In genomic region chr4:152727784-152728183, GRCh38 we compare ENCODE assay signal across 21 cellular contexts. TPM values are rescaled to one million over a fixed set of nuclear protein-coding genes. Genes with fewer than 3 reads are reported as not detected.
DNase-seq lines count a peak whose midpoint lies in the region; ATAC-seq lines count a peak whose summit lies in the region.
"Had no signal": no experiment of that assay in that cellular context is flagged by ENCODE, and none has a peak within 500 bp of the region (broad histone marks: within the 10 kb centered on the region; RNA-seq: fewer than 3 reads in every experiment).

No MANE protein-coding gene starts in this region.

- ATAC-seq in activated CD4-positive, alpha-beta T cell treated with anti-CD3 and anti-CD28 coated beads for 36 hours: no peak
- ATAC-seq: HepG2, Panc1, Right ventricle myocardium inferior had no signal

- no peaks in the 10 kb centered on the region for H3K27me3 ChIP-seq in BLaER1
- H3K27me3 ChIP-seq in Karpas-422 (ENCODE audit: low read length): no peaks in the 10 kb centered on the region; the same call in 1 of the 2 replicates
- H3K27me3 ChIP-seq: MG63 had no signal

- H3K27ac Mint-ChIP-seq in activated CD4-positive, alpha-beta T cell treated with anti-CD3 and anti-CD28 coated beads for 36 hours: no peak overlapping the region
- H3K27ac Mint-ChIP-seq: CD4-positive, alpha-beta T cell had no signal

- H4K20me1 ChIP-seq in BLaER1 (no peaks in the 10 kb centered on the region), Karpas-422 (ENCODE audit: insufficient read depth, low read depth, low read length) (peaks cover 33% of the 10 kb centered on the region; the same call in 1 of the 2 replicates)

- H3K4me2 ChIP-seq in BLaER1 (peak overlapping the region; percentile 63), Karpas-422 (ENCODE audit: low read depth, low read length, poor library complexity, severe bottlenecking) (peak overlapping the region; percentile 50)
- H3K4me2 ChIP-seq: KMS-11, SK-N-SH had no signal

- POLR2A ChIA-PET in activated CD4-positive, alpha-beta T cell treated with anti-CD3 and anti-CD28 coated beads for 36 hours (lab: Charles Lee): no interaction called here

- no peaks in the 10 kb centered on the region for H3K79me2 ChIP-seq in Karpas-422 (ENCODE audit: low read length)

- no peaks in the 10 kb centered on the region for H3K9me2 ChIP-seq in Karpas-422 (replicated peaks; ENCODE audit: insufficient read depth, low read length)
- H3K9me2 ChIP-seq: SK-N-SH had no signal

- 0 out of 2 replicates have a peak overlapping the region, but pooled peaks have one; percentile 14 for H3K27ac ChIP-seq in BLaER1
- no peak overlapping the region for H3K27ac ChIP-seq in Karpas-422 (ENCODE audit: low read length)
- H3K27ac ChIP-seq: KMS-11 had no signal

- H3K4me1 ChIP-seq in BLaER1 (peaks cover 32% of the 10 kb centered on the region), Karpas-422 (ENCODE audit: low read length) (peaks cover 19% of the 10 kb centered on the region)

- DNase-seq in Karpas-422 (peak; percentile 65), OCI-M1 (lab: John Stamatoyannopoulos, UW) (peak; percentile 57), medulla oblongata (ENCODE audit: extremely low spot score) (peak; percentile 12), NCI-H345 treated with DMSO at 0.1 percent for 48 hours (lab: John Stamatoyannopoulos, UW; ENCODE audit: unreplicated experiment) (no peak), anterior cingulate cortex (lab: John Stamatoyannopoulos, UW) (no peak)
- no peak for DNase-seq in activated CD4-positive, alpha-beta T cell treated with anti-CD3 and anti-CD28 coated beads for 36 hours
- DNase-seq: Calu3; CD4-positive, alpha-beta T cell; DMS53; H7; MG63; NCI-H1417 treated with DMSO at 0.1 percent for 48 hours; NCI-H2029; NCI-H2171; NCI-H446 treated with DMSO at 0.1 percent for 48 hours; SK-N-SH had no signal

- no peak overlapping the region for H3K4me3 Mint-ChIP-seq in activated CD4-positive, alpha-beta T cell treated with anti-CD3 and anti-CD28 coated beads for 36 hours
- H3K4me3 Mint-ChIP-seq: CD4-positive, alpha-beta T cell had no signal

- H3K9me3 Mint-ChIP-seq in activated CD4-positive, alpha-beta T cell treated with anti-CD3 and anti-CD28 coated beads for 36 hours (ENCODE audit: low read depth): no peaks in the 10 kb centered on the region
- H3K9me3 Mint-ChIP-seq: CD4-positive, alpha-beta T cell had no signal

- intact Hi-C loops in activated CD4-positive, alpha-beta T cell treated with anti-CD3 and anti-CD28 coated beads for 36 hours (cut with DNase I, micrococcal nuclease): no loop called here

- no peaks in the 10 kb centered on the region for H3K4me1 Mint-ChIP-seq in activated CD4-positive, alpha-beta T cell treated with anti-CD3 and anti-CD28 coated beads for 36 hours

- H3K4me3 ChIP-seq in BLaER1 (no peak overlapping the region), Karpas-422 (ENCODE audit: low read length) (0 out of 2 replicates have a peak overlapping the region, but pooled peaks have one; percentile 13)
- H3K4me3 ChIP-seq: MG63 had no signal

- CTCF ChIA-PET in activated CD4-positive, alpha-beta T cell treated with anti-CD3 and anti-CD28 coated beads for 36 hours (lab: Charles Lee): interaction anchor here (1.0 kb wide), 2 partner anchors 57 to 105 kb away, joined by 3 read pairs; no protein-coding TSS in a partner anchor

- no peaks in the 10 kb centered on the region for H3K36me3 Mint-ChIP-seq in activated CD4-positive, alpha-beta T cell treated with anti-CD3 and anti-CD28 coated beads for 36 hours (ENCODE audit: low read depth)

- H2AFZ ChIP-seq in Karpas-422 (ENCODE audit: low read length): no peak overlapping the region

- no peaks in the 10 kb centered on the region for H3K36me3 ChIP-seq in BLaER1
- H3K36me3 ChIP-seq in Karpas-422 (ENCODE audit: insufficient read depth, low read length): no peaks in the 10 kb centered on the region
- H3K36me3 ChIP-seq: MG63 had no signal

- H3K9me3 ChIP-seq in BLaER1: no peaks in the 10 kb centered on the region
- H3K9me3 ChIP-seq in Karpas-422 (ENCODE audit: low read length): no peaks in the 10 kb centered on the region
- H3K9me3 ChIP-seq: MG63, SK-N-SH had no signal

- peaks cover 3% of the 10 kb centered on the region for H3K27me3 Mint-ChIP-seq in activated CD4-positive, alpha-beta T cell treated with anti-CD3 and anti-CD28 coated beads for 36 hours

- H3K9ac ChIP-seq in BLaER1 (no peak overlapping the region), Karpas-422 (ENCODE audit: low read length) (no peak overlapping the region)
- H3K9ac ChIP-seq: KMS-11, SK-N-SH had no signal

RNA-seq across cellular contexts. Expression of gene TMEM154, which starts 48.0 kb away (rescaled TPM):
- 0.14 and 0.22 TPM in 2 replicates for total RNA-seq in Karpas-422 (2014; rRNA removed; shearing (Covaris generic); ENCODE audit: low replicate concordance)
- total RNA-seq in activated CD4-positive, alpha-beta T cell treated with anti-CD3 and anti-CD28 coated beads for 36 hours: 10 to 100 TPM; 15.2 to 21.2 TPM
- total RNA-seq: HepG2 had no signal

RNA-seq across cellular contexts. Expression of gene TIGD4, which starts 51.7 kb away (rescaled TPM):
- 3.1 TPM in 1 of 2 replicates, not detected in the other for total RNA-seq in Karpas-422 (2014; rRNA removed; shearing (Covaris generic); ENCODE audit: low replicate concordance)
- total RNA-seq in activated CD4-positive, alpha-beta T cell treated with anti-CD3 and anti-CD28 coated beads for 36 hours: under 1 TPM; 0.27 to 0.28 TPM
- total RNA-seq: Right ventricle myocardium inferior had no signal

RNA-seq across cellular contexts. Expression of gene ARFIP1, which starts 52.0 kb away (rescaled TPM):
- total RNA-seq in Karpas-422 (2014; rRNA removed; shearing (Covaris generic); ENCODE audit: low replicate concordance): 81.7 and 90.2 TPM in 2 replicates
- 10 to 100 TPM in 1 of 2 experiments, 1 to 10 TPM in 1; 8.4 to 10.5 TPM for total RNA-seq in activated CD4-positive, alpha-beta T cell treated with anti-CD3 and anti-CD28 coated beads for 36 hours

Comparison
In these comparisons a context has a peak if more than half of its experiments do, and no peak if none do; other contexts are left out.
1. DNase-seq: peak in Karpas-422 (single experiment), OCI-M1 (single experiment) and medulla oblongata (single experiment); none in activated CD4-positive, alpha-beta T cell treated with anti-CD3 and anti-CD28 coated beads for 36 hours (single experiment), NCI-H345 treated with DMSO at 0.1 percent for 48 hours (single experiment) and anterior cingulate cortex (0 of 58).
2. RNA of gene TMEM154, which starts 48.0 kb away (total RNA-seq): 15.2 to 21.2 TPM in activated CD4-positive, alpha-beta T cell treated with anti-CD3 and anti-CD28 coated beads for 36 hours; 0.14 to 0.22 TPM in Karpas-422; every median in the first group is over 10 times any median in the second.